In the genomic region with DNA sequence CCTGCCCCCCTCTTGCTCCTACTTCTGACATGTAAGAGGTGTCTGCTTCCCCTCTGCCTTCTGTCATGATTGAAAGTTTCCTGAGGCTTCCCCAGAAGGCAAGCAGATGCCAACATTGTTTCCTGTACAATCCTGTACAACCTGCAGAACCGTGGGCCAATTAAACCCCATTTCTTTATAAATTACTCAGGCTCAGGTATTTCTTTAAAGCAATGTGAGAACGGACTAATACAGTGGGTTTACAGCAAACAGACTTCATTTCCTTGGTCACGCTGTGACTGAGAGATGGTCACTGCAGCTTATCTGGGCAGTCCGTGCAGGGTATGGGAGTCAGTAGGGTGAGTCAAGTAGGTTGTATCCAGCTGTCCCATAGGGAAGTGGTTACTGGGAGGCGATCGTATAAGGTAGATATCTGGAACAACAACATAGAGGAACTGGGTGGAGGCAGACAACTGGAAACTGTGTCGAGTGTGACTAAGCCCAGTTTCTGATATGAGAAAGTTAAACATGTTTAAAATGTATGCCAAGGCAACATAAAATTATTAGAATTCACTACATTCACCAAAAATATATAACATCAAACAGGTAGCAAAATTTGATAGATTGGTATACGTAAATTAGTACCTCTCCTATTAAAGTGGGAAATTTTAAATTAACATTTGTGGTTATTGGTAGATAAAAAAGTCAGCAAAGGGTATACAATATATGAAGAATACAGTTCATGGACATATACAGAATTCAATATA, we compare ENCODE assay signal across 1 cellular context.
TF ChIP-seq lines count a peak whose summit lies in the region.

No MANE protein-coding gene starts in this region.

TF ChIP-seq in K562, 482 proteins besides CTCF, POLR2A, EP300 and RAD21 (continued from another document and continues in another):
- TF ChIP-seq ZNF609 (CRISPR knock-in tag; IDR thresholded peaks at IDR 0.05; ENCODE audit: borderline replicate concordance) (no peak), HDAC2 (IDR thresholded peaks at IDR 0.05) (peak; percentile 76), E2F3 (CRISPR knock-in tag; IDR thresholded peaks at IDR 0.05) (no peak), SMARCA4 (IDR thresholded peaks at IDR 0.05) (peak; percentile 98), MEF2A (IDR thresholded peaks at IDR 0.05; ENCODE audit: control insufficient read depth, low read depth, low read length) (0 out of 2 replicates have a peak, but pooled peaks have one; percentile 8), ZKSCAN8 (CRISPR knock-in tag; IDR thresholded peaks at IDR 0.05) (peak; percentile 93), PYGO2 (tag; IDR thresholded peaks at IDR 0.05) (no peak; the same call in 1 of the 2 replicates), TRIM25 (IDR thresholded peaks at IDR 0.05; ENCODE audit: borderline replicate concordance) (no peak), ID3 (CRISPR knock-in tag; IDR thresholded peaks at IDR 0.05) (no peak), ID3 (tag; IDR thresholded peaks at IDR 0.05) (no peak; the same call in 1 of the 2 replicates), ZNF717 (CRISPR knock-in tag; IDR thresholded peaks at IDR 0.05) (no peak), FOXK2 (conservative IDR thresholded peaks at IDR 0.05 in 1 of 2, IDR thresholded peaks at IDR 0.05 in 1 of 2; ENCODE audit: low read depth in 2 of 2) (peak; percentile 83), ZNF174 (CRISPR knock-in tag; IDR thresholded peaks at IDR 0.05) (no peak), ZNF76 (CRISPR knock-in tag; IDR thresholded peaks at IDR 0.05; ENCODE audit: borderline replicate concordance) (no peak), THRAP3 (IDR thresholded peaks at IDR 0.05; ENCODE audit: borderline replicate concordance) (no peak), RNF2 (IDR thresholded peaks at IDR 0.05) (peak; percentile 86), E2F6 (IDR thresholded peaks at IDR 0.05; ENCODE audit: borderline replicate concordance in 1 of 2, extremely low read depth in 1 of 2, insufficient read depth in 1 of 2, insufficient read length in 1 of 2, low read depth in 1 of 2, low read length in 1 of 2, poor library complexity in 1 of 2, severe bottlenecking in 1 of 2) (no peak), DACH1 (IDR thresholded peaks at IDR 0.05; ENCODE audit: partially characterized antibody) (peak; percentile 82), RBM17 (IDR thresholded peaks at IDR 0.05; ENCODE audit: borderline replicate concordance, low read depth, low read length) (no peak), SIX5 (IDR thresholded peaks at IDR 0.05; ENCODE audit: borderline replicate concordance in 1 of 2, insufficient read depth in 1 of 2, low read depth in 1 of 2, low read length in 2 of 2) (no peak), MAFG (tag; conservative IDR thresholded peaks at IDR 0.05) (no peak), GTF2F1 (IDR thresholded peaks at IDR 0.05; ENCODE audit: low read depth, low read length) (no peak), SIN3A (IDR thresholded peaks at IDR 0.05; ENCODE audit: borderline replicate concordance in 2 of 2, control insufficient read depth in 1 of 2, low read depth in 2 of 2, low read length in 2 of 2) (no peak), EZH2 (IDR thresholded peaks at IDR 0.05; ENCODE audit: borderline replicate concordance, low read depth, low read length) (no peak), MTA2 (IDR thresholded peaks at IDR 0.05; ENCODE audit: low read depth) (peak; percentile 85), PRMT5 (CRISPR knock-in tag; IDR thresholded peaks at IDR 0.05) (no peak), DMBX1 (CRISPR knock-in tag; IDR thresholded peaks at IDR 0.05; ENCODE audit: borderline replicate concordance) (0 out of 2 replicates have a peak, but pooled peaks have one; percentile 31), ZNF124 (CRISPR knock-in tag; IDR thresholded peaks at IDR 0.05) (no peak), HCFC1 (IDR thresholded peaks at IDR 0.05; ENCODE audit: low read depth, low read length) (0 out of 2 replicates have a peak, but pooled peaks have one; percentile 10), HOXB6 (CRISPR knock-in tag; IDR thresholded peaks at IDR 0.05; ENCODE audit: borderline replicate concordance) (no peak), ZSCAN32 (CRISPR knock-in tag; IDR thresholded peaks at IDR 0.05) (no peak), ZNF212 (CRISPR knock-in tag; IDR thresholded peaks at IDR 0.05) (no peak), POLR2AphosphoS2 (IDR thresholded peaks at IDR 0.05; ENCODE audit: low read length) (no peak), HSF4 (CRISPR knock-in tag; IDR thresholded peaks at IDR 0.05; ENCODE audit: borderline replicate concordance) (no peak), NFIX (CRISPR knock-in tag; IDR thresholded peaks at IDR 0.05; ENCODE audit: low read depth) (no peak), FOXJ2 (tag; IDR thresholded peaks at IDR 0.05) (peak; percentile 63; the same call in 1 of the 2 replicates), ZBTB2 (IDR thresholded peaks at IDR 0.05) (0 out of 2 replicates have a peak, but pooled peaks have one; percentile 65), ETV5 (CRISPR knock-in tag; IDR thresholded peaks at IDR 0.05; ENCODE audit: low read depth) (peak; percentile 79), ZNF655 (CRISPR knock-in tag; IDR thresholded peaks at IDR 0.05) (no peak), BRD9 (IDR thresholded peaks at IDR 0.05; ENCODE audit: low read depth, partially characterized antibody) (peak; percentile 89), SMC3 (conservative IDR thresholded peaks at IDR 0.05; ENCODE audit: insufficient read depth, low read depth, low read length) (no peak; the same call in 1 of the 2 replicates), IRF2 (CRISPR knock-in tag; IDR thresholded peaks at IDR 0.05) (no peak), SIN3B (IDR thresholded peaks at IDR 0.05; ENCODE audit: low read depth) (no peak), ZFP36 (IDR thresholded peaks at IDR 0.05; ENCODE audit: low read depth, low read length, partially characterized antibody) (no peak), CREM (IDR thresholded peaks at IDR 0.05; ENCODE audit: low read depth) (peak; percentile 83), CCNT2 (IDR thresholded peaks at IDR 0.05; ENCODE audit: borderline replicate concordance, extremely low read depth, insufficient read length, low read depth, low read length) (no peak), KLF13 (tag; IDR thresholded peaks at IDR 0.05; ENCODE audit: borderline replicate concordance, low read depth) (no peak), RFX5 (IDR thresholded peaks at IDR 0.05; ENCODE audit: low read depth, low read length) (no peak), FOXP1 (CRISPR knock-in tag; IDR thresholded peaks at IDR 0.05) (no peak), FOXK1 (CRISPR knock-in tag; IDR thresholded peaks at IDR 0.05; ENCODE audit: borderline replicate concordance) (no peak), NBN (IDR thresholded peaks at IDR 0.05; ENCODE audit: low read depth) (peak; percentile 77), TAL1 (IDR thresholded peaks at IDR 0.05) (peak; percentile 88), MYNN (IDR thresholded peaks at IDR 0.05) (peak; percentile 83; the same call in 1 of the 2 replicates), MYNN (CRISPR knock-in tag; IDR thresholded peaks at IDR 0.05) (no peak)
- TF ChIP-seq, protein P1, sequence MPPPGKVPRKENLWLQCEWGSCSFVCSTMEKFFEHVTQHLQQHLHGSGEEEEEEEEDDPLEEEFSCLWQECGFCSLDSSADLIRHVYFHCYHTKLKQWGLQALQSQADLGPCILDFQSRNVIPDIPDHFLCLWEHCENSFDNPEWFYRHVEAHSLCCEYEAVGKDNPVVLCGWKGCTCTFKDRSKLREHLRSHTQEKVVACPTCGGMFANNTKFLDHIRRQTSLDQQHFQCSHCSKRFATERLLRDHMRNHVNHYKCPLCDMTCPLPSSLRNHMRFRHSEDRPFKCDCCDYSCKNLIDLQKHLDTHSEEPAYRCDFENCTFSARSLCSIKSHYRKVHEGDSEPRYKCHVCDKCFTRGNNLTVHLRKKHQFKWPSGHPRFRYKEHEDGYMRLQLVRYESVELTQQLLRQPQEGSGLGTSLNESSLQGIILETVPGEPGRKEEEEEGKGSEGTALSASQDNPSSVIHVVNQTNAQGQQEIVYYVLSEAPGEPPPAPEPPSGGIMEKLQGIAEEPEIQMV (tag; conservative IDR thresholded peaks at IDR 0.05; ENCODE audit: low read depth) = no peak
- TF ChIP-seq, protein P2, sequence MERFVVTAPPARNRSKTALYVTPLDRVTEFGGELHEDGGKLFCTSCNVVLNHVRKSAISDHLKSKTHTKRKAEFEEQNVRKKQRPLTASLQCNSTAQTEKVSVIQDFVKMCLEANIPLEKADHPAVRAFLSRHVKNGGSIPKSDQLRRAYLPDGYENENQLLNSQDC (CRISPR knock-in tag; IDR thresholded peaks at IDR 0.05) = no peak
- TF ChIP-seq, protein P3, sequence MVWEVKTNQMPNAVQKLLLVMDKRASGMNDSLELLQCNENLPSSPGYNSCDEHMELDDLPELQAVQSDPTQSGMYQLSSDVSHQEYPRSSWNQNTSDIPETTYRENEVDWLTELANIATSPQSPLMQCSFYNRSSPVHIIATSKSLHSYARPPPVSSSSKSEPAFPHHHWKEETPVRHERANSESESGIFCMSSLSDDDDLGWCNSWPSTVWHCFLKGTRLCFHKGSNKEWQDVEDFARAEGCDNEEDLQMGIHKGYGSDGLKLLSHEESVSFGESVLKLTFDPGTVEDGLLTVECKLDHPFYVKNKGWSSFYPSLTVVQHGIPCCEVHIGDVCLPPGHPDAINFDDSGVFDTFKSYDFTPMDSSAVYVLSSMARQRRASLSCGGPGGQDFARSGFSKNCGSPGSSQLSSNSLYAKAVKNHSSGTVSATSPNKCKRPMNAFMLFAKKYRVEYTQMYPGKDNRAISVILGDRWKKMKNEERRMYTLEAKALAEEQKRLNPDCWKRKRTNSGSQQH (CRISPR knock-in tag; IDR thresholded peaks at IDR 0.05) = no peak
